13 cellular contexts compared by ENCODE assay signal in genomic region chr2:112229365-112229764, GRCh38. TPM values are rescaled to one million over a fixed set of nuclear protein-coding genes. Genes with fewer than 3 reads are reported as not detected.
DNase-seq lines count a peak whose midpoint lies in the region; FAIRE-seq and TF ChIP-seq lines count a peak whose summit lies in the region.
"Had no signal": no experiment of that assay in that cellular context is flagged by ENCODE, and none has a peak within 500 bp of the region (broad histone marks: within the 10 kb centered on the region; RNA-seq: fewer than 3 reads in every experiment).

No MANE protein-coding gene starts in this region.

- H3K27ac ChIP-seq in endothelial cell of umbilical vein (ENCODE audit: insufficient read depth, low read depth, low read length): no peak overlapping the region
- H3K27ac ChIP-seq: A549, tibial nerve had no signal

- H3K36me3 ChIP-seq in endothelial cell of umbilical vein (ENCODE audit: control insufficient read depth in 2 of 2, extremely low read depth in 1 of 2, insufficient read depth in 2 of 2, low read length in 2 of 2): no peaks in the 10 kb centered on the region

- H3K9me3 Mint-ChIP-seq in CD14-positive monocyte: peaks cover 0 to 2% (median 0%) of the 10 kb centered on the region in 7 donors
- H3K9me3 Mint-ChIP-seq: activated T-helper 2 cell treated with anti-CD3 and anti-CD28 coated beads, Interferon-gamma antibody, Interleukin-2, Interleukin-4, amounts not matched to agents 10 μg/mL and 5 μg/mL and 100 μg/mL, durations not matched to agents 14 hours and 24 hours and 36 hours had no signal

- H3K9me1 ChIP-seq in endothelial cell of umbilical vein (replicated peaks; ENCODE audit: control insufficient read depth, extremely low read depth, insufficient read depth, low read length): no peaks in the 10 kb centered on the region

- intact Hi-C loops in endothelial cell of umbilical vein (cut with micrococcal nuclease): no loop called here
- intact Hi-C loops in CD14-positive monocyte (cut with micrococcal nuclease): no loop called here

- no peak overlapping the region for H2AFZ ChIP-seq in endothelial cell of umbilical vein (ENCODE audit: low read depth, low read length)

- peak; percentile 55 for DNase-seq in NCI-H345 (lab: John Stamatoyannopoulos, UW)
- no peak for DNase-seq in NCI-H345 treated with DMSO at 0.1 percent for 48 hours (lab: John Stamatoyannopoulos, UW; ENCODE audit: unreplicated experiment)
- DNase-seq in NCI-H446 (lab: John Stamatoyannopoulos, UW): peak; percentile 87 to 95
- peak; percentile 7 for DNase-seq in endothelial cell of umbilical vein (ENCODE audit: low read depth, low spot score)
- DNase-seq in stromal cell of bone marrow (ENCODE audit: low read depth): peak; percentile 59
- DNase-seq in T-helper 9 cell: no peak
- no peak for DNase-seq in CD14-positive monocyte (ENCODE audit: low spot score)
- DNase-seq in RKO (ENCODE audit: low spot score): no peak
- DNase-seq: activated CD4-positive, alpha-beta T cell treated with anti-CD3 and anti-CD28 coated beads, Interleukin-2, amount 10 ng/mL, durations not matched to agents 24 days and 14 days; caudate nucleus had no signal

- TF ChIP-seq POLR2A in endothelial cell of umbilical vein (IDR thresholded peaks at IDR 0.05; ENCODE audit: low read depth, low read length): no peak

- POLR2A ChIA-PET in endothelial cell of umbilical vein (lab: Charles Lee): no interaction called here

- no TSS peak for BruUV-seq in endothelial cell of umbilical vein (replicated peaks; lab: Mats Ljungman, UMichigan)

- peak overlapping the region in 1 of 7 donors; percentile 5 for H3K27ac Mint-ChIP-seq in CD14-positive monocyte
- H3K27ac Mint-ChIP-seq: activated CD4-positive, alpha-beta T cell treated with anti-CD3 and anti-CD28 coated beads, Interleukin-2, amount 10 ng/mL, durations not matched to agents 24 days and 14 days; activated T-helper 2 cell treated with anti-CD3 and anti-CD28 coated beads, Interferon-gamma antibody, Interleukin-2, Interleukin-4, amounts not matched to agents 10 μg/mL and 5 μg/mL and 100 μg/mL, durations not matched to agents 14 hours and 24 hours and 36 hours had no signal

- CTCF ChIA-PET in endothelial cell of umbilical vein (lab: Charles Lee): no interaction called here

- H3K4me3 Mint-ChIP-seq in CD14-positive monocyte: no peak overlapping the region
- H3K4me3 Mint-ChIP-seq: activated CD4-positive, alpha-beta T cell treated with anti-CD3 and anti-CD28 coated beads, Interleukin-2, amount 10 ng/mL, durations not matched to agents 24 days and 14 days had no signal

- no peaks in the 10 kb centered on the region for H3K4me1 Mint-ChIP-seq in CD14-positive monocyte

- H3K36me3 Mint-ChIP-seq in CD14-positive monocyte: peaks cover 33 to 52% of the 10 kb centered on the region in 2 donors

- dilution Hi-C loops in endothelial cell of umbilical vein (cut with MboI; ENCODE audit: extremely low pct_ligation_motif_present, low sequenced_read_pairs): no loop called here

- H3K27me3 ChIP-seq in endothelial cell of umbilical vein (ENCODE audit: control insufficient read depth in 2 of 2, insufficient read depth in 2 of 2, low read length in 2 of 2): no peaks in the 10 kb centered on the region
- H3K27me3 ChIP-seq: tibial nerve had no signal

- no peak overlapping the region for H3K9ac ChIP-seq in endothelial cell of umbilical vein (replicated peaks; ENCODE audit: extremely low read depth, insufficient read depth, low read length)

- no peaks in the 10 kb centered on the region for H3K9me3 ChIP-seq in endothelial cell of umbilical vein (replicated peaks; ENCODE audit: control insufficient read depth, insufficient read depth, low read length)
- H3K9me3 ChIP-seq: A549, tibial nerve had no signal

- H3K4me2 ChIP-seq in endothelial cell of umbilical vein (ENCODE audit: insufficient read depth, low read length): no peak overlapping the region
- H3K4me2 ChIP-seq: A549 had no signal

- no peaks in the 10 kb centered on the region for H3K79me2 ChIP-seq in endothelial cell of umbilical vein (ENCODE audit: control insufficient read depth, insufficient read depth, low read length)

- H3K27me3 Mint-ChIP-seq in CD14-positive monocyte (ENCODE audit: low read depth in 3 of 3): no peaks in the 10 kb centered on the region
- H3K27me3 Mint-ChIP-seq: activated CD4-positive, alpha-beta T cell treated with anti-CD3 and anti-CD28 coated beads, Interleukin-2, amount 10 ng/mL, durations not matched to agents 24 days and 14 days had no signal

- TF ChIP-seq CTCF in endothelial cell of umbilical vein (IDR thresholded peaks at IDR 0.05; ENCODE audit: extremely low read depth in 1 of 2, insufficient read depth in 1 of 2, low read depth in 1 of 2, low read length in 2 of 2) (no peak), CD14-positive monocyte (IDR thresholded peaks at IDR 0.05) (no peak)

- H4K20me1 ChIP-seq in endothelial cell of umbilical vein (replicated peaks; ENCODE audit: control insufficient read depth, extremely low read depth, insufficient read depth, low read length): no peaks in the 10 kb centered on the region

- no peak overlapping the region for H3K4me3 ChIP-seq in endothelial cell of umbilical vein (replicated peaks in 1 of 3; ENCODE audit: insufficient read depth in 1 of 3, low read depth in 1 of 3, low read length in 3 of 3)
- H3K4me3 ChIP-seq: A549, tibial nerve had no signal

- no peaks in the 10 kb centered on the region for H3K4me1 ChIP-seq in endothelial cell of umbilical vein (ENCODE audit: control insufficient read depth, extremely low read depth, insufficient read depth, low read length)
- H3K4me1 ChIP-seq: A549, tibial nerve had no signal

- no peak for FAIRE-seq in endothelial cell of umbilical vein (lab: Jason Lieb, UNC)
- FAIRE-seq: A549 had no signal

TF ChIP-seq in endothelial cell of umbilical vein, 7 proteins besides CTCF, POLR2A, EP300 and RAD21:
- TF ChIP-seq EZH2 (IDR thresholded peaks at IDR 0.05; ENCODE audit: borderline replicate concordance, low read depth, low read length, severe bottlenecking) (no peak), MYC (IDR thresholded peaks at IDR 0.05; ENCODE audit: low read depth, low read length) (no peak), JUN (IDR thresholded peaks at IDR 0.05; ENCODE audit: borderline replicate concordance, insufficient read depth, insufficient read length, low read depth) (no peak), POLR2AphosphoS5 (IDR thresholded peaks at IDR 0.05; ENCODE audit: insufficient read depth, low read depth, low read length) (no peak), FOS (IDR thresholded peaks at IDR 0.05; ENCODE audit: borderline replicate concordance, insufficient read depth, low read length) (no peak), MAX (IDR thresholded peaks at IDR 0.05; ENCODE audit: insufficient read depth, insufficient read length) (no peak)

RNA-seq across cellular contexts. Expression of gene ZC3H8, which starts 25.5 kb away (rescaled TPM):
- total RNA-seq in endothelial cell of umbilical vein: 7.1 and 7.8 TPM in 2 replicates
- 0.95 and 1.4 TPM in 2 replicates for polyA plus RNA-seq in endothelial cell of umbilical vein
- 1.8 and 2.5 TPM in 2 replicates for polyA plus RNA-seq in endothelial cell of umbilical vein (2011; cell fraction: cytosol; rRNA removed)
- polyA plus RNA-seq in endothelial cell of umbilical vein (2011; cell fraction: nucleus; rRNA removed): 4.5 and 11.2 TPM in 2 replicates
- polyA plus RNA-seq in endothelial cell of umbilical vein (2012): 7.8 and 9.3 TPM in 2 replicates
- 1.4 and 1.8 TPM in 2 replicates for polyA minus RNA-seq in endothelial cell of umbilical vein
- polyA minus RNA-seq in endothelial cell of umbilical vein (2011; cell fraction: cytosol; rRNA and poly(A)+ RNA removed): 1.8 TPM
- 3.8 and 6.3 TPM in 2 replicates for polyA minus RNA-seq in endothelial cell of umbilical vein (2011; cell fraction: nucleus; rRNA and poly(A)+ RNA removed)
- 1 to 10 TPM; 2.3 TPM for polyA plus RNA-seq in CD14-positive monocyte

RNA-seq across cellular contexts. Expression of gene ZC3H6, which starts 46.0 kb away (rescaled TPM):
- 2.5 and 3.0 TPM in 2 replicates for total RNA-seq in endothelial cell of umbilical vein
- polyA plus RNA-seq in endothelial cell of umbilical vein (0.43 and 0.46 TPM in 2 replicates), CD14-positive monocyte (1 to 10 TPM; 2.4 to 2.5 TPM)
- 0.41 and 0.62 TPM in 2 replicates for polyA plus RNA-seq in endothelial cell of umbilical vein (2011; cell fraction: cytosol; rRNA removed)
- polyA plus RNA-seq in endothelial cell of umbilical vein (2011; cell fraction: nucleus; rRNA removed): 1.2 and 1.5 TPM in 2 replicates
- 1.4 and 2.0 TPM in 2 replicates for polyA plus RNA-seq in endothelial cell of umbilical vein (2012)
- polyA minus RNA-seq in endothelial cell of umbilical vein: 2.2 and 2.5 TPM in 2 replicates
- polyA minus RNA-seq in endothelial cell of umbilical vein (2011; cell fraction: cytosol; rRNA and poly(A)+ RNA removed): 0.72 TPM
- polyA minus RNA-seq in endothelial cell of umbilical vein (2011; cell fraction: nucleus; rRNA and poly(A)+ RNA removed): 1.4 and 1.6 TPM in 2 replicates

Comparison
In these comparisons a context has a peak if more than half of its experiments do, and no peak if none do; other contexts are left out.
1. DNase-seq: peak in NCI-H345 (single experiment), NCI-H446 (2 of 2), endothelial cell of umbilical vein (single experiment) and stromal cell of bone marrow (single experiment); none in NCI-H345 treated with DMSO at 0.1 percent for 48 hours (single experiment), T-helper 9 cell (single experiment), CD14-positive monocyte (single experiment) and RKO (single experiment).